In the genomic region with DNA sequence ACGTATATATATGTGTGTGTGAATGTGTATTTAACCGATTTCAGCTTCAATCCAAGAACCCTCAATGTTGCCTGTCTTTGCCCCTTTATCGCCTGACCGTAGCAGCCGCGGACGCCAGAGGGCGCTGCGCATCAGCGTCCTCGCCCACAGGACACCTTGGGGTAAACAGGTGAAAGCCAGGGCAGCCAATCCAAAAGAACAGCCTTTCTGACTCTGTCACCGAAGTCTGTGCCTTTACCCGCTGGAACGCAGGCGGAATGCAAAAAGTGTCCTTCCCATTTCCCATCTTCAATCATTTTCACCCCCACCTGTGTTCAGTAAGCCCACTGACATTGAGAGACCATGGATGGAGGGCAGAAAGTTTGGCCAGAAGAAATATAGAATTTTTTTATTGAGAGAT, we compare ENCODE assay signal across 10 cellular contexts. TPM values are rescaled to one million over a fixed set of nuclear protein-coding genes. Genes with fewer than 3 reads are reported as not detected.
DNase-seq lines count a peak whose midpoint lies in the region; ATAC-seq and TF ChIP-seq lines count a peak whose summit lies in the region.
"Had no signal": no experiment of that assay in that cellular context is flagged by ENCODE, and none has a peak within 500 bp of the region (broad histone marks: within the 10 kb centered on the region; RNA-seq: fewer than 3 reads in every experiment).

No MANE protein-coding gene starts in this region.

- peak; percentile 73 to 83 for TF ChIP-seq RAD21 in liver (IDR thresholded peaks at IDR 0.05)

- intact Hi-C loops in uterus (cut with DNase I; ENCODE audit: low total_unique reads) = no loop called here

- H3K27ac ChIP-seq in liver (ENCODE audit: low read depth in 1 of 2, low read length in 2 of 2) (no peak overlapping the region), uterus (no peak overlapping the region)
- H3K27ac ChIP-seq: SK-N-MC had no signal

- H3K36me3 Mint-ChIP-seq in activated naive CD8-positive, alpha-beta T cell treated with anti-CD3 and anti-CD28 coated beads for 36 hours = peaks cover 2% of the 10 kb centered on the region

- no peak overlapping the region for H3K9ac ChIP-seq in liver (ENCODE audit: low read depth in 1 of 2, low read length in 2 of 2)

- peaks cover 2% of the 10 kb centered on the region for H3K9me3 Mint-ChIP-seq in activated naive CD8-positive, alpha-beta T cell treated with anti-CD3 and anti-CD28 coated beads for 36 hours

- no peak for TF ChIP-seq POLR2A in uterus (IDR thresholded peaks at IDR 0.05)

- H3K9me3 ChIP-seq in liver (ENCODE audit: control insufficient read depth in 4 of 4, low read length in 3 of 4) = no peaks in the 10 kb centered on the region
- no peaks in the 10 kb centered on the region for H3K9me3 ChIP-seq in uterus

- H3K4me3 Mint-ChIP-seq in activated naive CD8-positive, alpha-beta T cell treated with anti-CD3 and anti-CD28 coated beads for 36 hours = no peak overlapping the region

- peaks cover 12 to 41% (median 18%) of the 10 kb centered on the region in 4 donors for H3K27me3 ChIP-seq in liver (ENCODE audit: control insufficient read depth in 4 of 4, insufficient read depth in 4 of 4, low read length in 3 of 4)
- H3K27me3 ChIP-seq in uterus = peaks cover 2 to 77% of the 10 kb centered on the region in 2 donors

- H3K27ac Mint-ChIP-seq in activated naive CD8-positive, alpha-beta T cell treated with anti-CD3 and anti-CD28 coated beads for 36 hours = no peak overlapping the region

- WGBS in liver = 2% methylated on average over 15 of the region's 15 CpGs

- peak; percentile 6 to 14 for DNase-seq in AML-193 (lab: John Stamatoyannopoulos, UW)
- peak; percentile 81 for DNase-seq in GM13977 (ENCODE audit: low spot score)
- DNase-seq in NCI-H1092 (lab: John Stamatoyannopoulos, UW) = peak; percentile 51
- DNase-seq in activated naive CD8-positive, alpha-beta T cell treated with anti-CD3 and anti-CD28 coated beads for 36 hours = peak; percentile 59
- no peak for DNase-seq in uterus
- no peak for DNase-seq in DMS79 (lab: John Stamatoyannopoulos, UW)

- ATAC-seq in HG02678 (IDR thresholded peaks at IDR 0.05; ENCODE audit: unreplicated experiment) = peak; percentile 76

- peaks cover 98% of the 10 kb centered on the region for H3K27me3 Mint-ChIP-seq in activated naive CD8-positive, alpha-beta T cell treated with anti-CD3 and anti-CD28 coated beads for 36 hours

- H3K36me3 ChIP-seq in liver (ENCODE audit: control insufficient read depth in 4 of 4, insufficient read depth in 3 of 4, low read depth in 1 of 4, low read length in 3 of 4) (no peaks in the 10 kb centered on the region), uterus (no peaks in the 10 kb centered on the region)

- peaks cover 17% of the 10 kb centered on the region for H3K4me1 Mint-ChIP-seq in activated naive CD8-positive, alpha-beta T cell treated with anti-CD3 and anti-CD28 coated beads for 36 hours

- in situ Hi-C loops in GM13977 (cut with MboI; ENCODE audit: low pct_unique_long_range_greater_than_20kb, low sequenced_read_pairs, unreplicated experiment) = loop anchor here (25.0 kb wide), 1 partner anchor 275 kb away; no protein-coding TSS in a partner anchor

- TF ChIP-seq CTCF in GM13977 (IDR thresholded peaks at IDR 0.05; ENCODE audit: extremely low read depth, insufficient read depth, missing control alignments) = peak; percentile 96
- peak; percentile 63 for TF ChIP-seq CTCF in liver (IDR thresholded peaks at IDR 0.05; ENCODE audit: low read depth, low read length, missing input control)
- TF ChIP-seq CTCF in uterus (IDR thresholded peaks at IDR 0.05) = no peak

- H3K4me3 ChIP-seq in liver (ENCODE audit: low read depth in 1 of 3, low read length in 3 of 3) (peak overlapping the region in 1 of 3 donors; percentile 7), uterus (no peak overlapping the region)
- H3K4me3 ChIP-seq: SK-N-MC had no signal

- peaks cover 8 to 22% (median 10%) of the 10 kb centered on the region in 4 donors for H3K4me1 ChIP-seq in liver (ENCODE audit: control insufficient read depth in 4 of 4, insufficient read depth in 4 of 4, low read length in 3 of 4)
- H3K4me1 ChIP-seq in uterus = no peaks in the 10 kb centered on the region

TF ChIP-seq in liver, 16 proteins besides CTCF, POLR2A, EP300 and RAD21:
- no peak for TF ChIP-seq FOXA2 (IDR thresholded peaks at IDR 0.05)
- TF ChIP-seq SP1 (IDR thresholded peaks at IDR 0.05) = no peak

RNA-seq across cellular contexts. Expression of a gene that starts 3.6 kb away (rescaled TPM):
- not detected for total RNA-seq in activated naive CD8-positive, alpha-beta T cell treated with anti-CD3 and anti-CD28 coated beads for 36 hours
- total RNA-seq in liver = not detected
- polyA plus RNA-seq in liver = not detected
- total RNA-seq in uterus = under 1 TPM in 1 of 4 donors, not detected in 3; 0.28 TPM
- total RNA-seq: mononuclear cell had no signal

Comparison
In these comparisons a context has a peak if more than half of its experiments do, and no peak if none do; other contexts are left out.
1. DNase-seq: peak in AML-193 (2 of 2), GM13977 (single experiment), NCI-H1092 (single experiment) and activated naive CD8-positive, alpha-beta T cell treated with anti-CD3 and anti-CD28 coated beads for 36 hours (single experiment); none in uterus (0 of 2) and DMS79 (single experiment).
2. CTCF ChIP-seq: peak in GM13977 (single experiment) and liver (single experiment); none in uterus (0 of 4).